8 cellular contexts compared by ENCODE assay signal in genomic region chr12:53500119-53500775, GRCh38. TPM values are rescaled to one million over a fixed set of nuclear protein-coding genes. Genes with fewer than 3 reads are reported as not detected.
A peak's percentile ranks its signal among the peaks of the same experiment; 100 is the strongest.
DNase-seq lines count a peak whose midpoint lies in the region; ATAC-seq and TF ChIP-seq lines count a peak whose summit lies in the region.

No MANE protein-coding gene starts in this region.

- TF ChIP-seq CTCF in cardiac fibroblast (IDR thresholded peaks at IDR 0.05; ENCODE audit: low read depth, low read length) (no peak), liver (IDR thresholded peaks at IDR 0.05; ENCODE audit: low read depth, low read length, missing input control) (no peak)

- H3K9me3 ChIP-seq in liver (ENCODE audit: control insufficient read depth in 4 of 4, low read length in 3 of 4) (no peaks in the 10 kb centered on the region), thymus (ENCODE audit: control insufficient read depth) (no peaks in the 10 kb centered on the region)

- peaks cover 5 to 37% (median 21%) of the 10 kb centered on the region in 4 donors for H3K4me1 ChIP-seq in liver (ENCODE audit: control insufficient read depth in 4 of 4, insufficient read depth in 4 of 4, low read length in 3 of 4)
- peaks cover 13% of the 10 kb centered on the region for H3K4me1 ChIP-seq in thymus (ENCODE audit: control insufficient read depth, insufficient read depth, low read length)

- TF ChIP-seq POLR2A in GM18505 (IDR thresholded peaks at IDR 0.05; ENCODE audit: borderline replicate concordance, extremely low read depth, insufficient read depth, insufficient read length): peak; percentile 81

- DNase-seq in NCI-H748 (lab: John Stamatoyannopoulos, UW; ENCODE audit: unreplicated experiment) (peak; percentile 56), cardiac fibroblast (ENCODE audit: low read depth in 2 of 2) (peak; percentile 89 to 94), NCI-H2081 (lab: John Stamatoyannopoulos, UW) (no peak)

- H3K9ac ChIP-seq in liver (ENCODE audit: low read depth in 1 of 2, low read length in 2 of 2): peak overlapping the region; percentile 92 to 100

- TF ChIP-seq RAD21 in liver (IDR thresholded peaks at IDR 0.05): no peak

- no peaks in the 10 kb centered on the region for H3K27me3 ChIP-seq in liver (ENCODE audit: control insufficient read depth in 4 of 4, insufficient read depth in 4 of 4, low read length in 3 of 4)
- H3K27me3 ChIP-seq in thymus (ENCODE audit: control insufficient read depth, insufficient read depth): no peaks in the 10 kb centered on the region

- H3K27ac ChIP-seq in liver (ENCODE audit: low read depth in 1 of 2, low read length in 2 of 2) (peak overlapping the region; percentile 98 to 99), thymus (ENCODE audit: low read depth) (peak overlapping the region; percentile 91)

- H3K4me3 ChIP-seq in cardiac fibroblast (replicated peaks in 1 of 2; ENCODE audit: low read depth in 2 of 2, low read length in 2 of 2) (peak overlapping the region; percentile 81 to 84), liver (ENCODE audit: low read depth in 1 of 3, low read length in 3 of 3) (peak overlapping the region; percentile 46 to 91 (median 80)), thymus (ENCODE audit: low read length) (peak overlapping the region; percentile 65)

- H3K36me3 ChIP-seq in liver (ENCODE audit: control insufficient read depth in 4 of 4, insufficient read depth in 3 of 4, low read depth in 1 of 4, low read length in 3 of 4): peaks cover 0 to 2% (median under 1%) of the 10 kb centered on the region in 4 donors
- H3K36me3 ChIP-seq in thymus (ENCODE audit: control insufficient read depth, insufficient read depth): peaks cover 6% of the 10 kb centered on the region

- ATAC-seq in GM18505 (IDR thresholded peaks at IDR 0.05; ENCODE audit: unreplicated experiment) (no peak), GM19463 (IDR thresholded peaks at IDR 0.05; ENCODE audit: unreplicated experiment) (no peak), GM18858 (IDR thresholded peaks at IDR 0.05; ENCODE audit: unreplicated experiment) (no peak)

- 2% methylated on average over 18 of the region's 18 CpGs for WGBS in liver
- WGBS in thymus: 8% methylated on average over 18 of the region's 18 CpGs

TF ChIP-seq in liver, 16 proteins besides CTCF, POLR2A, EP300 and RAD21:
- TF ChIP-seq FOXA1 (IDR thresholded peaks at IDR 0.05) (no peak), FOXA2 (IDR thresholded peaks at IDR 0.05) (no peak), NR2F2 (IDR thresholded peaks at IDR 0.05) (peak; percentile 40), RXRA (IDR thresholded peaks at IDR 0.05) (peak; percentile 6 to 21), YY1 (IDR thresholded peaks at IDR 0.05) (no peak), JUND (IDR thresholded peaks at IDR 0.05) (no peak), TAF1 (conservative IDR thresholded peaks at IDR 0.05) (peak; percentile 76)
- TF ChIP-seq, protein P1, sequence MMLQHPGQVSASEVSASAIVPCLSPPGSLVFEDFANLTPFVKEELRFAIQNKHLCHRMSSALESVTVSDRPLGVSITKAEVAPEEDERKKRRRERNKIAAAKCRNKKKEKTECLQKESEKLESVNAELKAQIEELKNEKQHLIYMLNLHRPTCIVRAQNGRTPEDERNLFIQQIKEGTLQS (IDR thresholded peaks at IDR 0.05): no peak
- TF ChIP-seq, protein P2, sequence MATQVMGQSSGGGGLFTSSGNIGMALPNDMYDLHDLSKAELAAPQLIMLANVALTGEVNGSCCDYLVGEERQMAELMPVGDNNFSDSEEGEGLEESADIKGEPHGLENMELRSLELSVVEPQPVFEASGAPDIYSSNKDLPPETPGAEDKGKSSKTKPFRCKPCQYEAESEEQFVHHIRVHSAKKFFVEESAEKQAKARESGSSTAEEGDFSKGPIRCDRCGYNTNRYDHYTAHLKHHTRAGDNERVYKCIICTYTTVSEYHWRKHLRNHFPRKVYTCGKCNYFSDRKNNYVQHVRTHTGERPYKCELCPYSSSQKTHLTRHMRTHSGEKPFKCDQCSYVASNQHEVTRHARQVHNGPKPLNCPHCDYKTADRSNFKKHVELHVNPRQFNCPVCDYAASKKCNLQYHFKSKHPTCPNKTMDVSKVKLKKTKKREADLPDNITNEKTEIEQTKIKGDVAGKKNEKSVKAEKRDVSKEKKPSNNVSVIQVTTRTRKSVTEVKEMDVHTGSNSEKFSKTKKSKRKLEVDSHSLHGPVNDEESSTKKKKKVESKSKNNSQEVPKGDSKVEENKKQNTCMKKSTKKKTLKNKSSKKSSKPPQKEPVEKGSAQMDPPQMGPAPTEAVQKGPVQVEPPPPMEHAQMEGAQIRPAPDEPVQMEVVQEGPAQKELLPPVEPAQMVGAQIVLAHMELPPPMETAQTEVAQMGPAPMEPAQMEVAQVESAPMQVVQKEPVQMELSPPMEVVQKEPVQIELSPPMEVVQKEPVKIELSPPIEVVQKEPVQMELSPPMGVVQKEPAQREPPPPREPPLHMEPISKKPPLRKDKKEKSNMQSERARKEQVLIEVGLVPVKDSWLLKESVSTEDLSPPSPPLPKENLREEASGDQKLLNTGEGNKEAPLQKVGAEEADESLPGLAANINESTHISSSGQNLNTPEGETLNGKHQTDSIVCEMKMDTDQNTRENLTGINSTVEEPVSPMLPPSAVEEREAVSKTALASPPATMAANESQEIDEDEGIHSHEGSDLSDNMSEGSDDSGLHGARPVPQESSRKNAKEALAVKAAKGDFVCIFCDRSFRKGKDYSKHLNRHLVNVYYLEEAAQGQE (IDR thresholded peaks at IDR 0.05): peak; percentile 70

RNA-seq across cellular contexts. Expression of gene TARBP2, which starts 0.8 kb away (rescaled TPM):
- total RNA-seq in liver: 10 to 100 TPM; 18.7 to 22.0 TPM
- polyA plus RNA-seq in liver (10 to 100 TPM; 15.7 to 18.1 TPM), thymus (41.2 TPM)

RNA-seq across cellular contexts. Expression of gene MAP3K12, which starts 1.0 kb away (rescaled TPM):
- total RNA-seq in liver: 1 to 10 TPM; 1.5 to 2.4 TPM
- polyA plus RNA-seq in liver: 1 to 10 TPM in 1 of 2 donors, under 1 TPM in 1; 0.53 to 1.4 TPM
- polyA plus RNA-seq in thymus: 16.3 TPM

RNA-seq across cellular contexts. Expression of gene NPFF, which starts 7.0 kb away (rescaled TPM):
- not detected for total RNA-seq in liver
- not detected for polyA plus RNA-seq in liver
- 3.7 TPM for polyA plus RNA-seq in thymus

RNA-seq across cellular contexts. Expression of gene PCBP2, which starts 48.3 kb away (rescaled TPM):
- total RNA-seq in liver: 100 to 1,000 TPM; 224 to 377 TPM
- 100 to 1,000 TPM; 130 to 222 TPM for polyA plus RNA-seq in liver
- polyA plus RNA-seq in thymus: 606 TPM

RNA-seq across cellular contexts. Expression of gene PRR13, which starts 58.7 kb away (rescaled TPM):
- total RNA-seq in liver: 10 to 100 TPM; 18.2 to 21.3 TPM
- polyA plus RNA-seq in liver (100 to 1,000 TPM; 101 to 107 TPM), thymus (222 TPM)

Comparison
In these comparisons a context has a peak if more than half of its experiments do, and no peak if none do; other contexts are left out.
1. DNase-seq: peak in NCI-H748 (single experiment) and cardiac fibroblast (2 of 2); none in NCI-H2081 (0 of 2).
2. Peak in every context shown above with its lines, with median percentiles within 50 percentile points of each other: H3K4me3 ChIP-seq.